Comparison of ENCODE assay signal across 8 cellular contexts in the genomic region with DNA sequence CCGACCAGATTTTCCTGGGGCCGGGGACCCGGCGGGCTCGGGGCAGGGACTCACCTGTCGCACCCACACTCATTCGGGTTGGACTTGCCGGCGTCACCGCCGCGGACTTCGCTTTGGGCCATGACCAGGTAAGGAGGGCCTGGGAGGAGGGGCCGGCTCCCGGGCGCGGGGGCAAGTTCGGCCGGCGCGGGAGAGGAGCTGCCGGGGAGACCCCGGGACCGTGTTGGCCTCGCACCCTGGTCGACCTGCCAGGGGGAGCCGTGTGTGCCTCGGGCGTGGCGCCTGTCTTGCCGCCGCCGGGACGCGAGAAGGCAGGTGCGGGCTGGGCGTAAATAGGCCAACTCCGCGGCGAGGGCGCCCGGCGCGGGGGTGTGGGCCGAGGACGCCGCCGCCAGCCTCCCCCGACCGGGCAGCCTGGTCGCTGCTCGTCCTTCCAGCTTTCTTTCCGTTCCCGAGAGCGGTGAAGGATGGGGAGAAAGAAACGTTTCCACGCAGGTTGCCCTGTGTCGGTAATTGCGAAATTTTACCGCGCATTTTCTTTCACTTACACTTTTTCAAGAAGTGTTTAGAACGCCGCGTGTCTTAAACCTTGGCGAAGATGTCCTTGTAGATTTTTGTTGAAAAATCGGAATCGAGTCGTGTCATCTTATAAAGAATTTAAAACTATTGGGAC. TPM values are rescaled to one million over a fixed set of nuclear protein-coding genes. Genes with fewer than 3 reads are reported as not detected.
DNase-seq lines count a peak whose midpoint lies in the region; ATAC-seq and TF ChIP-seq lines count a peak whose summit lies in the region.

No MANE protein-coding gene starts in this region.

- H3K4me1 Mint-ChIP-seq in activated naive CD4-positive, alpha-beta T cell treated with anti-CD3 and anti-CD28 coated beads, Interleukin-2, amount 50 U/mL, for 24 hours = peaks cover 48% of the 10 kb centered on the region

- no peaks in the 10 kb centered on the region for H3K27me3 ChIP-seq in heart left ventricle

- peaks cover 0 to 21% (median 14%) of the 10 kb centered on the region in 9 donors for H3K36me3 ChIP-seq in heart left ventricle

- H3K9me3 Mint-ChIP-seq in activated naive CD4-positive, alpha-beta T cell treated with anti-CD3 and anti-CD28 coated beads, Interleukin-2, amount 50 U/mL, for 24 hours = peaks cover 5% of the 10 kb centered on the region

- H3K27ac Mint-ChIP-seq in activated naive CD4-positive, alpha-beta T cell treated with anti-CD3 and anti-CD28 coated beads, Interleukin-2, amount 50 U/mL, for 24 hours = peak overlapping the region; percentile 99

- peak in 1 of 4 donors; percentile 5 for ATAC-seq in heart left ventricle

- H3K27ac ChIP-seq in heart left ventricle = peak overlapping the region; percentile 91 to 99 (median 96)

- DNase-seq in activated T-cell treated with anti-CD3 and anti-CD28 coated beads for 1 hour (ENCODE audit: low read depth) = peak; percentile 26
- no peak for DNase-seq in activated T-cell treated with anti-CD3 and anti-CD28 coated beads, Interleukin-2, amount 50 U/mL, for 48 hours
- peak; percentile 33 for DNase-seq in NOMO-1 treated with DMSO at 0.1 percent for 48 hours (lab: John Stamatoyannopoulos, UW; ENCODE audit: unreplicated experiment)
- peak in 2 of 5 donors; percentile 60 to 71 for DNase-seq in heart left ventricle
- DNase-seq in posterior vena cava (ENCODE audit: low spot score) = peak; percentile 86
- DNase-seq in HuH-7.5 (ENCODE audit: low spot score) = no peak
- no peak for DNase-seq in SIG-M5 (lab: John Stamatoyannopoulos, UW)

- WGBS in heart left ventricle, 4 donors = 0 to 1% (median 0%) methylated on average over 25 to 68 of the region's 68 CpGs

- H3K27me3 Mint-ChIP-seq in activated naive CD4-positive, alpha-beta T cell treated with anti-CD3 and anti-CD28 coated beads, Interleukin-2, amount 50 U/mL, for 24 hours = no peaks in the 10 kb centered on the region

- peaks cover 3% of the 10 kb centered on the region for H3K36me3 Mint-ChIP-seq in activated naive CD4-positive, alpha-beta T cell treated with anti-CD3 and anti-CD28 coated beads, Interleukin-2, amount 50 U/mL, for 24 hours

- no peak for TF ChIP-seq CTCF in heart left ventricle (IDR thresholded peaks at IDR 0.05)

- TF ChIP-seq POLR2A in heart left ventricle (IDR thresholded peaks at IDR 0.05) = no peak

- H3K4me3 Mint-ChIP-seq in activated naive CD4-positive, alpha-beta T cell treated with anti-CD3 and anti-CD28 coated beads, Interleukin-2, amount 50 U/mL, for 24 hours = peak overlapping the region; percentile 94

- peaks cover 0 to 45% (median 24%) of the 10 kb centered on the region in 12 donors for H3K4me1 ChIP-seq in heart left ventricle

- intact Hi-C loops in heart left ventricle (cut with DNase I) (no loop called here), posterior vena cava (cut with DNase I) (no loop called here)

- peak overlapping the region; percentile 67 to 99 (median 90) for H3K4me3 ChIP-seq in heart left ventricle

- H3K9me3 ChIP-seq in heart left ventricle = no peaks in the 10 kb centered on the region

RNA-seq across cellular contexts. Expression of a gene that starts 0.6 kb away (rescaled TPM):
- total RNA-seq in heart left ventricle (10 to 100 TPM in 7 of 9 donors, 1 to 10 TPM in 2; 9.4 to 17.9 (median 12.7) TPM), posterior vena cava (10 to 100 TPM; 20.2 to 29.8 TPM)
- polyA plus RNA-seq in heart left ventricle = 10 to 100 TPM in 1 of 2 donors, 1 to 10 TPM in 1; 4.8 to 15.0 TPM

Comparison
In these comparisons a context has a peak if more than half of its experiments do, and no peak if none do; other contexts are left out.
1. DNase-seq: peak in activated T-cell treated with anti-CD3 and anti-CD28 coated beads for 1 hour (single experiment), NOMO-1 treated with DMSO at 0.1 percent for 48 hours (single experiment) and posterior vena cava (single experiment); none in activated T-cell treated with anti-CD3 and anti-CD28 coated beads, Interleukin-2, amount 50 U/mL, for 48 hours (0 of 2), HuH-7.5 (single experiment) and SIG-M5 (single experiment).